In genomic region chr1:222618001-222618879, GRCh38 we compare ENCODE assay signal across 8 cellular contexts. TPM values are rescaled to one million over a fixed set of nuclear protein-coding genes. Genes with fewer than 3 reads are reported as not detected.
DNase-seq lines count a peak whose midpoint lies in the region; ATAC-seq and TF ChIP-seq lines count a peak whose summit lies in the region.

TSS of gene MIA3 (plus strand) at chr1:222618097. CDS start at chr1:222618111, 14 bp downstream.

- peaks cover 16% of the 10 kb centered on the region for H3K27me3 Mint-ChIP-seq in CD8-positive, alpha-beta T cell (ENCODE audit: low read depth)
- peaks cover 20% of the 10 kb centered on the region for H3K27me3 Mint-ChIP-seq in activated T-helper 1 cell treated with anti-CD3 and anti-CD28 coated beads, Interleukin-12 subunit alpha, Interleukin-12 subunit beta, Interleukin-2, Interleukin-4 antibody, amounts not matched to agents 30 ng/mL and 10 ng/mL and 1 ng/mL, durations not matched to agents 14 hours and 24 hours and 36 hours (ENCODE audit: insufficient read depth)
- H3K27me3 Mint-ChIP-seq in natural killer cell treated with Interleukin-12 subunit alpha and Interleukin-12 subunit beta and Interleukin-15 and Interleukin-18, amount 100 ng/mL, for 72 hours: peaks cover 19 to 31% of the 10 kb centered on the region in 2 donors

- H3K4me3 ChIP-seq in CD8-positive, alpha-beta T cell (ENCODE audit: low read depth, low read length): peak within 1 kb of the TSS; percentile 68
- H3K4me3 ChIP-seq in fibroblast of mammary gland (ENCODE audit: control insufficient read depth, low read depth, low read length): peak within 1 kb of the TSS; percentile 87

- H3K36me3 ChIP-seq in CD8-positive, alpha-beta T cell (ENCODE audit: insufficient read depth, low read length): no peaks in the 10 kb centered on the region

- peaks cover 34% of the 10 kb centered on the region for H3K4me1 Mint-ChIP-seq in CD8-positive, alpha-beta T cell (ENCODE audit: low read depth)
- peaks cover 34% of the 10 kb centered on the region for H3K4me1 Mint-ChIP-seq in activated T-helper 1 cell treated with anti-CD3 and anti-CD28 coated beads, Interleukin-12 subunit alpha, Interleukin-12 subunit beta, Interleukin-2, Interleukin-4 antibody, amounts not matched to agents 30 ng/mL and 10 ng/mL and 1 ng/mL, durations not matched to agents 14 hours and 24 hours and 36 hours (ENCODE audit: low read depth)
- peaks cover 17 to 36% of the 10 kb centered on the region in 2 donors for H3K4me1 Mint-ChIP-seq in natural killer cell treated with Interleukin-12 subunit alpha and Interleukin-12 subunit beta and Interleukin-15 and Interleukin-18, amount 100 ng/mL, for 72 hours (ENCODE audit: low read depth in 2 of 2)

- CTCF ChIA-PET in CD8-positive, alpha-beta T cell (lab: Charles Lee): interaction anchor here (2.1 kb wide), 2 partner anchors 16 to 153 kb away, joined by 10 to 11 read pairs; no protein-coding TSS in a partner anchor

- H3K4me3 Mint-ChIP-seq in CD8-positive, alpha-beta T cell: peak within 1 kb of the TSS; percentile 93
- H3K4me3 Mint-ChIP-seq in activated T-helper 1 cell treated with anti-CD3 and anti-CD28 coated beads, Interleukin-12 subunit alpha, Interleukin-12 subunit beta, Interleukin-2, Interleukin-4 antibody, amounts not matched to agents 30 ng/mL and 10 ng/mL and 1 ng/mL, durations not matched to agents 14 hours and 24 hours and 36 hours: peak within 1 kb of the TSS; percentile 85
- peak within 1 kb of the TSS; percentile 86 for H3K4me3 Mint-ChIP-seq in natural killer cell treated with Interleukin-12 subunit alpha and Interleukin-12 subunit beta and Interleukin-15 and Interleukin-18, amount 100 ng/mL, for 72 hours

- intact Hi-C loops in CD8-positive, alpha-beta T cell (cut with DNase I, micrococcal nuclease): loop anchor here (1.0 to 10.0 kb wide), 5 partner anchors 16 to 876 kb away; partner anchors contain the start of genes DISP1 (in 2 of the 2) and DUSP10 (in 1 of the 2)
- intact Hi-C loops in activated T-helper 1 cell treated with anti-CD3 and anti-CD28 coated beads, Interleukin-12 subunit alpha, Interleukin-12 subunit beta, Interleukin-2, Interleukin-4 antibody, amounts not matched to agents 30 ng/mL and 10 ng/mL and 1 ng/mL, durations not matched to agents 14 hours and 24 hours and 36 hours (cut with micrococcal nuclease): loop anchor here (5.0 kb wide), 1 partner anchor 524 kb away; the partner anchor contains the start of gene TLR5

- peak within 1 kb of the TSS; percentile 83 for H3K27ac ChIP-seq in CD8-positive, alpha-beta T cell (ENCODE audit: low read depth, low read length)

- H3K9me3 Mint-ChIP-seq in CD8-positive, alpha-beta T cell: no peaks in the 10 kb centered on the region
- H3K9me3 Mint-ChIP-seq in activated T-helper 1 cell treated with anti-CD3 and anti-CD28 coated beads, Interleukin-12 subunit alpha, Interleukin-12 subunit beta, Interleukin-2, Interleukin-4 antibody, amounts not matched to agents 30 ng/mL and 10 ng/mL and 1 ng/mL, durations not matched to agents 14 hours and 24 hours and 36 hours: no peaks in the 10 kb centered on the region
- H3K9me3 Mint-ChIP-seq in natural killer cell treated with Interleukin-12 subunit alpha and Interleukin-12 subunit beta and Interleukin-15 and Interleukin-18, amount 100 ng/mL, for 72 hours: no peaks in the 10 kb centered on the region

- H3K4me1 ChIP-seq in CD8-positive, alpha-beta T cell (ENCODE audit: insufficient read depth, low read length): peaks cover 20% of the 10 kb centered on the region

- H3K9me3 ChIP-seq in CD8-positive, alpha-beta T cell (ENCODE audit: low read length): no peaks in the 10 kb centered on the region

- ATAC-seq in CD8-positive, alpha-beta T cell: peak; percentile 37
- ATAC-seq in GM19395 (IDR thresholded peaks at IDR 0.05; ENCODE audit: unreplicated experiment): peak; percentile 45
- ATAC-seq in HG03520 (IDR thresholded peaks at IDR 0.05; ENCODE audit: unreplicated experiment): peak; percentile 50
- ATAC-seq in natural killer cell treated with Interleukin-12 subunit alpha and Interleukin-12 subunit beta and Interleukin-15 and Interleukin-18, amount 100 ng/mL, for 72 hours: peak; percentile 78 to 84

- H3K36me3 Mint-ChIP-seq in CD8-positive, alpha-beta T cell: peaks cover 25% of the 10 kb centered on the region
- peaks cover 7% of the 10 kb centered on the region for H3K36me3 Mint-ChIP-seq in activated T-helper 1 cell treated with anti-CD3 and anti-CD28 coated beads, Interleukin-12 subunit alpha, Interleukin-12 subunit beta, Interleukin-2, Interleukin-4 antibody, amounts not matched to agents 30 ng/mL and 10 ng/mL and 1 ng/mL, durations not matched to agents 14 hours and 24 hours and 36 hours (ENCODE audit: low read depth)
- H3K36me3 Mint-ChIP-seq in natural killer cell treated with Interleukin-12 subunit alpha and Interleukin-12 subunit beta and Interleukin-15 and Interleukin-18, amount 100 ng/mL, for 72 hours: peaks cover 15% of the 10 kb centered on the region

- peak within 1 kb of the TSS; percentile 98 for H3K27ac Mint-ChIP-seq in CD8-positive, alpha-beta T cell
- H3K27ac Mint-ChIP-seq in activated T-helper 1 cell treated with anti-CD3 and anti-CD28 coated beads, Interleukin-12 subunit alpha, Interleukin-12 subunit beta, Interleukin-2, Interleukin-4 antibody, amounts not matched to agents 30 ng/mL and 10 ng/mL and 1 ng/mL, durations not matched to agents 14 hours and 24 hours and 36 hours: peak within 1 kb of the TSS; percentile 92
- peak within 1 kb of the TSS; percentile 69 to 90 for H3K27ac Mint-ChIP-seq in natural killer cell treated with Interleukin-12 subunit alpha and Interleukin-12 subunit beta and Interleukin-15 and Interleukin-18, amount 100 ng/mL, for 72 hours

- POLR2A ChIA-PET in CD8-positive, alpha-beta T cell (lab: Charles Lee): interaction anchor here (1.8 to 2.6 kb wide), 2 partner anchors 26 to 29 kb away, joined by 7 to 13 read pairs; partner anchors contain the start of gene TAF1A

- DNase-seq in CD8-positive, alpha-beta T cell: peak; percentile 22 to 79 (median 58)
- peak; percentile 71 for DNase-seq in activated T-helper 1 cell treated with anti-CD3 and anti-CD28 coated beads, Interleukin-12 subunit alpha, Interleukin-12 subunit beta, Interleukin-2, Interleukin-4 antibody, amounts not matched to agents 30 ng/mL and 10 ng/mL and 1 ng/mL, durations not matched to agents 14 hours and 24 hours and 36 hours (ENCODE audit: low spot score)
- no peak for DNase-seq in fibroblast of mammary gland (ENCODE audit: low read depth)
- peak; percentile 86 for DNase-seq in natural killer cell treated with Interleukin-12 subunit alpha and Interleukin-12 subunit beta and Interleukin-15 and Interleukin-18, amount 100 ng/mL, for 72 hours (ENCODE audit: low spot score)

- no peak for TF ChIP-seq CTCF in CD8-positive, alpha-beta T cell (IDR thresholded peaks at IDR 0.05)
- TF ChIP-seq CTCF in fibroblast of mammary gland (conservative IDR thresholded peaks at IDR 0.05; ENCODE audit: control insufficient read depth, insufficient read depth, low read depth, low read length): no peak
- TF ChIP-seq CTCF in subcutaneous adipose tissue (IDR thresholded peaks at IDR 0.05; ENCODE audit: low read depth): no peak

- no peaks in the 10 kb centered on the region for H3K27me3 ChIP-seq in CD8-positive, alpha-beta T cell (ENCODE audit: insufficient read depth, low read length)

TF ChIP-seq in PFSK-1, 5 proteins besides CTCF, POLR2A, EP300 and RAD21:
- TF ChIP-seq SIN3A (IDR thresholded peaks at IDR 0.05; ENCODE audit: borderline replicate concordance, insufficient read depth, low read length) (peak; percentile 43; the same call in 1 of the 2 replicates), POLR2AphosphoS5 (IDR thresholded peaks at IDR 0.05; ENCODE audit: low read depth, low read length) (peak; percentile 81), REST (IDR thresholded peaks at IDR 0.05; ENCODE audit: insufficient read depth in 1 of 2, low read depth in 2 of 2, low read length in 2 of 2) (0 out of 4 replicates have a peak, but pooled peaks of 1 of the 2 experiments have one; percentile 45), TAF1 (IDR thresholded peaks at IDR 0.05; ENCODE audit: borderline replicate concordance, insufficient read depth, low read length) (peak; percentile 88), FOXP2 (optimal IDR thresholded peaks at IDR 0.05; ENCODE audit: borderline replicate concordance, extremely low read depth, extremely low read length, insufficient read depth) (peak; percentile 71)

RNA-seq across cellular contexts. Expression of gene MIA3, which starts in this region (rescaled TPM):
- total RNA-seq in CD8-positive, alpha-beta T cell: 100 to 1,000 TPM; 132 to 144 TPM
- 44.3 TPM for polyA plus RNA-seq in PFSK-1 (2012; ENCODE audit: insufficient read length, low read depth)
- 42.7 and 42.8 TPM in 2 replicates for total RNA-seq in activated T-helper 1 cell treated with anti-CD3 and anti-CD28 coated beads, Interleukin-12 subunit alpha, Interleukin-12 subunit beta, Interleukin-2, Interleukin-4 antibody, amounts not matched to agents 30 ng/mL and 10 ng/mL and 1 ng/mL, durations not matched to agents 14 hours and 24 hours and 36 hours
- total RNA-seq in natural killer cell treated with Interleukin-12 subunit alpha and Interleukin-12 subunit beta and Interleukin-15 and Interleukin-18, amount 100 ng/mL, for 72 hours: 10 to 100 TPM; 41.0 to 43.6 TPM
- total RNA-seq in subcutaneous adipose tissue: 10 to 100 TPM; 44.9 to 62.4 (median 50.0) TPM
